In genomic region chr1:228940931-228941330, GRCh38 we compare ENCODE assay signal across 15 cellular contexts.
A peak's percentile ranks its signal among the peaks of the same experiment; 100 is the strongest.
DNase-seq lines count a peak whose midpoint lies in the region; TF ChIP-seq lines count a peak whose summit lies in the region.
"Had no signal": no experiment of that assay in that cellular context is flagged by ENCODE, and none has a peak within 500 bp of the region (broad histone marks: within the 10 kb centered on the region; RNA-seq: fewer than 3 reads in every experiment).

No MANE protein-coding gene starts in this region.

- H3K36me3 Mint-ChIP-seq in osteocyte (ENCODE audit: unreplicated experiment) = no peaks in the 10 kb centered on the region

- no peaks in the 10 kb centered on the region for H3K9me3 ChIP-seq in neutrophil

- no peaks in the 10 kb centered on the region for H3K27me3 ChIP-seq in HL-60 (ENCODE audit: insufficient read depth, poor library complexity, severe bottlenecking)
- H3K27me3 ChIP-seq in neutrophil = no peaks in the 10 kb centered on the region

- no peak overlapping the region for H3K27ac Mint-ChIP-seq in osteocyte (ENCODE audit: unreplicated experiment)

- H3K36me3 ChIP-seq in neutrophil = no peaks in the 10 kb centered on the region

- H3K27me3 Mint-ChIP-seq in osteocyte (ENCODE audit: unreplicated experiment) = peaks cover 7% of the 10 kb centered on the region

- H3K27ac ChIP-seq in HL-60 (replicated peaks) (no peak overlapping the region), neutrophil (peak overlapping the region; percentile 87)

- no peak for TF ChIP-seq POLR2A in NB4 (IDR thresholded peaks at IDR 0.05; ENCODE audit: extremely low read depth, insufficient read length)

- peaks cover 20% of the 10 kb centered on the region for H3K4me1 Mint-ChIP-seq in osteocyte (ENCODE audit: unreplicated experiment)

- H3K4me1 ChIP-seq in neutrophil (ENCODE audit: control insufficient read depth in 1 of 2, insufficient read depth in 1 of 2, low read depth in 1 of 2, low read length in 1 of 2) = peaks cover 88 to 92% of the 10 kb centered on the region in 2 experiments

- H3K4me3 ChIP-seq in HL-60 (replicated peaks; ENCODE audit: insufficient read depth, low read length) (no peak overlapping the region), NB4 (ENCODE audit: low read depth, low read length) (no peak overlapping the region), neutrophil (ENCODE audit: low read depth in 1 of 2, low read length in 1 of 2) (peak overlapping the region; percentile 0 to 34)

- TF ChIP-seq CTCF in HL-60 (IDR thresholded peaks at IDR 0.05; ENCODE audit: insufficient read depth, low read length) (no peak), NB4 (IDR thresholded peaks at IDR 0.05; ENCODE audit: low read depth, low read length) (no peak), neutrophil (IDR thresholded peaks at IDR 0.05) (no peak), osteocyte (IDR thresholded peaks at IDR 0.05) (no peak)

- H3K9me3 Mint-ChIP-seq in osteocyte (ENCODE audit: unreplicated experiment) = no peaks in the 10 kb centered on the region

- H3K4me3 Mint-ChIP-seq in osteocyte (ENCODE audit: unreplicated experiment) = no peak overlapping the region

- DNase-seq in HL-60 (ENCODE audit: low read depth in 1 of 2, low spot score in 1 of 2) (peak; percentile 57 to 59), NB4 (ENCODE audit: low read depth) (peak; percentile 67), SKM-1 treated with dmso at 0.1 percent for 144 hours (lab: John Stamatoyannopoulos, UW; ENCODE audit: unreplicated experiment) (peak; percentile 66), osteocyte (ENCODE audit: extremely low spot score, unreplicated experiment) (no peak), HCEC 1CT (no peak)
- DNase-seq in activated naive CD4-positive, alpha-beta T cell treated with Interleukin-2 at 50 U/mL for 16 hours = no peak
- DNase-seq: ACHN; DMS153; EL; NCI-H1105; NCI-H187; NCI-H69; NK-92 treated with Interleukin-12 subunit alpha and Interleukin-12 subunit beta, amount 100 ng/mL, for 24 hours; SHP77 treated with DMSO at 0.1 percent for 48 hours had no signal

Comparison
In these comparisons a context has a peak if more than half of its experiments do, and no peak if none do; other contexts are left out.
1. DNase-seq: peak in HL-60 (2 of 2), NB4 (single experiment) and SKM-1 treated with dmso at 0.1 percent for 144 hours (single experiment); none in osteocyte (single experiment), activated naive CD4-positive, alpha-beta T cell treated with Interleukin-2 at 50 U/mL for 16 hours (single experiment) and HCEC 1CT (single experiment).
2. H3K4me3 ChIP-seq: peak in neutrophil (2 of 2); none in HL-60 (single experiment) and NB4 (single experiment).